In genomic region chr10:104254493-104255243, GRCh38 we compare ENCODE assay signal across 7 cellular contexts. TPM values are rescaled to one million over a fixed set of nuclear protein-coding genes. Genes with fewer than 3 reads are reported as not detected.
DNase-seq lines count a peak whose midpoint lies in the region; ATAC-seq and TF ChIP-seq lines count a peak whose summit lies in the region.

Gene GSTO1, plus strand, starts transcription at chr10:104254892. Its CDS starts 37 bp downstream, at chr10:104254929.

- intact Hi-C loops in left colon (cut with DNase I, micrococcal nuclease) = no loop called here

- in situ Hi-C loops in GM13977 (cut with MboI; ENCODE audit: low pct_unique_long_range_greater_than_20kb, low sequenced_read_pairs, unreplicated experiment) = no loop called here

- no peak for TF ChIP-seq CTCF in GM13977 (IDR thresholded peaks at IDR 0.05; ENCODE audit: extremely low read depth, insufficient read depth, missing control alignments)

- DNase-seq in GM13977 (ENCODE audit: low spot score) (peak; percentile 72), NCI-H2171 (lab: John Stamatoyannopoulos, UW) (peak; percentile 9), dermis blood vessel endothelial cell (peak; percentile 70), left colon (peak; percentile 84)
- peak; percentile 65 for DNase-seq in activated CD4-positive, alpha-beta T cell treated with anti-CD3 and anti-CD28 coated beads for 48 hours
- peak; percentile 52 for DNase-seq in stimulated activated CD4-positive, alpha-beta T cell treated with anti-CD3 and anti-CD28 coated beads, Interleukin-4, amount 100 ng/mL, for 1 hour

- ATAC-seq in HG02610 (IDR thresholded peaks at IDR 0.05; ENCODE audit: unreplicated experiment) (peak; percentile 80), left colon (peak; percentile 81)

RNA-seq across cellular contexts. Expression of gene GSTO1, which starts in this region (rescaled TPM):
- total RNA-seq in dermis blood vessel endothelial cell = 147 and 348 TPM in 2 replicates
- 10 to 100 TPM; 67.5 to 71.2 TPM for total RNA-seq in left colon

Comparison
In these comparisons a context has a peak if more than half of its experiments do, and no peak if none do; other contexts are left out.
1. Peak in every context shown above with its lines: DNase-seq and ATAC-seq.
2. DNase-seq: peak in every context shown above with its lines; median percentile 84 in left colon; 72 in GM13977; 70 in dermis blood vessel endothelial cell; 65 in activated CD4-positive, alpha-beta T cell treated with anti-CD3 and anti-CD28 coated beads for 48 hours; 52 in stimulated activated CD4-positive, alpha-beta T cell treated with anti-CD3 and anti-CD28 coated beads, Interleukin-4, amount 100 ng/mL, for 1 hour; 9 in NCI-H2171.